ENCODE assay signal across 8 cellular contexts in genomic region chr22:37559901-37560681, GRCh38. TPM values are rescaled to one million over a fixed set of nuclear protein-coding genes. Genes with fewer than 3 reads are reported as not detected.
DNase-seq lines count a peak whose midpoint lies in the region; TF ChIP-seq lines count a peak whose summit lies in the region.

A gene with protein sequence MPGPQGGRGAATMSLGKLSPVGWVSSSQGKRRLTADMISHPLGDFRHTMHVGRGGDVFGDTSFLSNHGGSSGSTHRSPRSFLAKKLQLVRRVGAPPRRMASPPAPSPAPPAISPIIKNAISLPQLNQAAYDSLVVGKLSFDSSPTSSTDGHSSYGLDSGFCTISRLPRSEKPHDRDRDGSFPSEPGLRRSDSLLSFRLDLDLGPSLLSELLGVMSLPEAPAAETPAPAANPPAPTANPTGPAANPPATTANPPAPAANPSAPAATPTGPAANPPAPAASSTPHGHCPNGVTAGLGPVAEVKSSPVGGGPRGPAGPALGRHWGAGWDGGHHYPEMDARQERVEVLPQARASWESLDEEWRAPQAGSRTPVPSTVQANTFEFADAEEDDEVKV (plus strand): TSS chr22:37560480. CDS start chr22:37566350, 5,870 bp downstream.

- CTCF ChIA-PET in activated CD4-positive, alpha-beta memory T cell treated with anti-CD3 and anti-CD28 coated beads for 36 hours (lab: Charles Lee) = interaction anchor here (1.5 to 15.3 kb wide), 3 partner anchors 15 to 258 kb away, joined by 3 to 612 read pairs (median 4); no protein-coding TSS in a partner anchor
- CTCF ChIA-PET in activated CD4-positive, alpha-beta memory T cell treated with anti-CD3 and anti-CD28 coated beads, Interleukin-2, amount 10 ng/mL, durations not matched to agents 7 days and 5 days (lab: Charles Lee) = interaction anchor here (9.8 kb wide), 1 partner anchor 15 kb away, joined by 374 read pairs; no protein-coding TSS in a partner anchor

- no peaks in the 10 kb centered on the region for H3K9me3 Mint-ChIP-seq in activated CD4-positive, alpha-beta memory T cell treated with anti-CD3 and anti-CD28 coated beads for 36 hours
- H3K9me3 Mint-ChIP-seq in activated CD4-positive, alpha-beta memory T cell treated with anti-CD3 and anti-CD28 coated beads, Interleukin-2, amount 10 ng/mL, durations not matched to agents 7 days and 5 days = no peaks in the 10 kb centered on the region
- no peaks in the 10 kb centered on the region for H3K9me3 Mint-ChIP-seq in progenitor cell of endocrine pancreas (ENCODE audit: low read depth)

- POLR2A ChIA-PET in activated CD4-positive, alpha-beta memory T cell treated with anti-CD3 and anti-CD28 coated beads for 36 hours (lab: Charles Lee) = no interaction called here
- POLR2A ChIA-PET in activated CD4-positive, alpha-beta memory T cell treated with anti-CD3 and anti-CD28 coated beads, Interleukin-2, amount 10 ng/mL, durations not matched to agents 7 days and 5 days (lab: Charles Lee) = no interaction called here

- peak within 1 kb of the TSS; percentile 100 for H3K27ac ChIP-seq in hepatocyte

- H3K36me3 ChIP-seq in hepatocyte (replicated peaks; ENCODE audit: insufficient read depth, low read depth) = no peaks in the 10 kb centered on the region

- peaks cover 37% of the 10 kb centered on the region for H3K79me2 ChIP-seq in hepatocyte

- H2AFZ ChIP-seq in hepatocyte = peak within 1 kb of the TSS; percentile 36

- H4K20me1 ChIP-seq in hepatocyte (ENCODE audit: insufficient read depth, poor library complexity, severe bottlenecking) = peaks cover 18% of the 10 kb centered on the region

- in situ Hi-C loops in astrocyte of the cerebellum (cut with HindIII; ENCODE audit: low sequenced_read_pairs) = loop anchor here (10.0 kb wide), 1 partner anchor 235 kb away; no protein-coding TSS in a partner anchor

- peak within 1 kb of the TSS; percentile 97 for H3K4me2 ChIP-seq in hepatocyte

- peak within 1 kb of the TSS; percentile 54 for H3K4me3 Mint-ChIP-seq in activated CD4-positive, alpha-beta memory T cell treated with anti-CD3 and anti-CD28 coated beads for 36 hours
- H3K4me3 Mint-ChIP-seq in activated CD4-positive, alpha-beta memory T cell treated with anti-CD3 and anti-CD28 coated beads, Interleukin-2, amount 10 ng/mL, durations not matched to agents 7 days and 5 days = no peak within 1 kb of the TSS
- peak within 1 kb of the TSS; percentile 81 for H3K4me3 Mint-ChIP-seq in progenitor cell of endocrine pancreas (ENCODE audit: low read depth)

- peaks cover 52% of the 10 kb centered on the region for H3K27me3 Mint-ChIP-seq in activated CD4-positive, alpha-beta memory T cell treated with anti-CD3 and anti-CD28 coated beads for 36 hours
- peaks cover 75% of the 10 kb centered on the region for H3K27me3 Mint-ChIP-seq in activated CD4-positive, alpha-beta memory T cell treated with anti-CD3 and anti-CD28 coated beads, Interleukin-2, amount 10 ng/mL, durations not matched to agents 7 days and 5 days
- no peaks in the 10 kb centered on the region for H3K27me3 Mint-ChIP-seq in progenitor cell of endocrine pancreas

- DNase-seq in activated CD4-positive, alpha-beta memory T cell treated with anti-CD3 and anti-CD28 coated beads for 36 hours = no peak
- DNase-seq in activated CD4-positive, alpha-beta memory T cell treated with anti-CD3 and anti-CD28 coated beads, Interleukin-2, amount 10 ng/mL, durations not matched to agents 7 days and 5 days = no peak
- DNase-seq in astrocyte of the cerebellum (ENCODE audit: low read depth) (no peak), hepatocyte (ENCODE audit: low spot score) (peak; percentile 89), progenitor cell of endocrine pancreas (ENCODE audit: low spot score, unreplicated experiment) (peak; percentile 41), NCI-H2171 treated with DMSO at 0.1 percent for 48 hours (lab: John Stamatoyannopoulos, UW) (no peak), NCI-H1694 treated with DMSO at 0.1 percent for 48 hours (lab: John Stamatoyannopoulos, UW) (no peak)
- no peak for DNase-seq in activated CD4-positive, CD25-positive, alpha-beta regulatory T cell treated with anti-CD3 and anti-CD28 coated beads, Interleukin-2, amount 50 U/mL, for 72 hours

- H3K4me1 Mint-ChIP-seq in activated CD4-positive, alpha-beta memory T cell treated with anti-CD3 and anti-CD28 coated beads for 36 hours (ENCODE audit: low read depth) = peaks cover 22% of the 10 kb centered on the region
- H3K4me1 Mint-ChIP-seq in activated CD4-positive, alpha-beta memory T cell treated with anti-CD3 and anti-CD28 coated beads, Interleukin-2, amount 10 ng/mL, durations not matched to agents 7 days and 5 days = peaks cover 27% of the 10 kb centered on the region
- peaks cover 48% of the 10 kb centered on the region for H3K4me1 Mint-ChIP-seq in progenitor cell of endocrine pancreas (ENCODE audit: low read depth)

- no peaks in the 10 kb centered on the region for H3K9me2 ChIP-seq in hepatocyte (replicated peaks; ENCODE audit: insufficient read depth)

- no peaks in the 10 kb centered on the region for H3K9me3 ChIP-seq in hepatocyte (ENCODE audit: low read depth)

- peaks cover 49% of the 10 kb centered on the region for H3K4me1 ChIP-seq in hepatocyte (ENCODE audit: insufficient read depth)

- H3K27me3 ChIP-seq in hepatocyte = no peaks in the 10 kb centered on the region

- H3K27ac Mint-ChIP-seq in activated CD4-positive, alpha-beta memory T cell treated with anti-CD3 and anti-CD28 coated beads for 36 hours = no peak within 1 kb of the TSS
- H3K27ac Mint-ChIP-seq in activated CD4-positive, alpha-beta memory T cell treated with anti-CD3 and anti-CD28 coated beads, Interleukin-2, amount 10 ng/mL, durations not matched to agents 7 days and 5 days = no peak within 1 kb of the TSS
- H3K27ac Mint-ChIP-seq in progenitor cell of endocrine pancreas = peak within 1 kb of the TSS; percentile 95

- intact Hi-C loops in activated CD4-positive, alpha-beta memory T cell treated with anti-CD3 and anti-CD28 coated beads for 36 hours (cut with micrococcal nuclease) = no loop called here

- H3K36me3 Mint-ChIP-seq in activated CD4-positive, alpha-beta memory T cell treated with anti-CD3 and anti-CD28 coated beads for 36 hours = no peaks in the 10 kb centered on the region
- peaks cover 3% of the 10 kb centered on the region for H3K36me3 Mint-ChIP-seq in activated CD4-positive, alpha-beta memory T cell treated with anti-CD3 and anti-CD28 coated beads, Interleukin-2, amount 10 ng/mL, durations not matched to agents 7 days and 5 days (ENCODE audit: low read depth)
- peaks cover 4% of the 10 kb centered on the region for H3K36me3 Mint-ChIP-seq in progenitor cell of endocrine pancreas (ENCODE audit: insufficient read depth)

- WGBS in hepatocyte (ENCODE audit: low lambda C conversion rate, missing lambda C conversion rate) = 14% methylated on average over 30 of the region's 85 CpGs

- no peak for TF ChIP-seq CTCF in astrocyte of the cerebellum (IDR thresholded peaks at IDR 0.05; ENCODE audit: low read depth, low read length, missing control alignments)
- no peak for TF ChIP-seq CTCF in hepatocyte (IDR thresholded peaks at IDR 0.05; ENCODE audit: poor library complexity)
- TF ChIP-seq CTCF in progenitor cell of endocrine pancreas (IDR thresholded peaks at IDR 0.05; ENCODE audit: unreplicated experiment) = no peak

- H3K4me3 ChIP-seq in astrocyte of the cerebellum (ENCODE audit: low read depth, low read length) (peak within 1 kb of the TSS; percentile 90), hepatocyte (peak within 1 kb of the TSS; percentile 99)

RNA-seq across cellular contexts. Expression of the gene that starts here (rescaled TPM):
- 1 to 10 TPM; 1.4 to 1.9 TPM for total RNA-seq in activated CD4-positive, alpha-beta memory T cell treated with anti-CD3 and anti-CD28 coated beads for 36 hours
- 1 to 10 TPM in 1 of 2 experiments, under 1 TPM in 1; 0.95 to 1.1 TPM for total RNA-seq in activated CD4-positive, alpha-beta memory T cell treated with anti-CD3 and anti-CD28 coated beads, Interleukin-2, amount 10 ng/mL, durations not matched to agents 7 days and 5 days
- total RNA-seq in hepatocyte (31.4 and 34.6 TPM in 2 replicates), progenitor cell of endocrine pancreas (52.6 TPM in 2 replicates)
- 146 and 149 TPM in 2 replicates for polyA plus RNA-seq in hepatocyte

Comparison
In these comparisons a context has a peak if more than half of its experiments do, and no peak if none do; other contexts are left out.
1. RNA of the gene that starts here (total RNA-seq): 52.6 TPM in progenitor cell of endocrine pancreas and 31.4 to 34.6 TPM in hepatocyte; 1.4 to 1.9 TPM in activated CD4-positive, alpha-beta memory T cell treated with anti-CD3 and anti-CD28 coated beads for 36 hours and 0.95 to 1.1 TPM in activated CD4-positive, alpha-beta memory T cell treated with anti-CD3 and anti-CD28 coated beads, Interleukin-2, amount 10 ng/mL, durations not matched to agents 7 days and 5 days; every median in the first group is over 10 times any median in the second.
2. DNase-seq: peak in hepatocyte (single experiment) and progenitor cell of endocrine pancreas (single experiment); none in activated CD4-positive, alpha-beta memory T cell treated with anti-CD3 and anti-CD28 coated beads for 36 hours (single experiment), activated CD4-positive, alpha-beta memory T cell treated with anti-CD3 and anti-CD28 coated beads, Interleukin-2, amount 10 ng/mL, durations not matched to agents 7 days and 5 days (single experiment), astrocyte of the cerebellum (single experiment), NCI-H2171 treated with DMSO at 0.1 percent for 48 hours (single experiment), NCI-H1694 treated with DMSO at 0.1 percent for 48 hours (single experiment) and activated CD4-positive, CD25-positive, alpha-beta regulatory T cell treated with anti-CD3 and anti-CD28 coated beads, Interleukin-2, amount 50 U/mL, for 72 hours (single experiment).